16 cellular contexts compared by ENCODE assay signal in genomic region chr3:69880069-69880640, GRCh38.
DNase-seq lines count a peak whose midpoint lies in the region; ATAC-seq, FAIRE-seq and TF ChIP-seq lines count a peak whose summit lies in the region.
"Had no signal": no experiment of that assay in that cellular context is flagged by ENCODE, and none has a peak within 500 bp of the region (broad histone marks: within the 10 kb centered on the region; RNA-seq: fewer than 3 reads in every experiment).

No MANE protein-coding gene starts in this region.

- no peak overlapping the region for H3K4me2 ChIP-seq in IMR-90 (ENCODE audit: low read depth, low read length)
- no peak overlapping the region for H3K4me2 ChIP-seq in K562 (ENCODE audit: insufficient read depth, low read length)

- H3K4ac ChIP-seq in IMR-90 (ENCODE audit: low read depth, low read length), result no peak overlapping the region

- dilution Hi-C loops in IMR-90 (cut with HindIII; ENCODE audit: low sequenced_read_pairs, unreplicated experiment), result no loop called here

- H3K14ac ChIP-seq in IMR-90 (replicated peaks; ENCODE audit: low read depth, low read length), result no peak overlapping the region

- H3K4me1 ChIP-seq in IMR-90 (ENCODE audit: control insufficient read depth, insufficient read depth, low read length) (peaks cover 6% of the 10 kb centered on the region), K562 (replicated peaks in 1 of 2; ENCODE audit: control insufficient read depth in 2 of 2, insufficient read depth in 2 of 2, low read length in 2 of 2) (no peaks in the 10 kb centered on the region)
- H3K4me1 ChIP-seq: BE2C had no signal

- H3K79me2 ChIP-seq in K562 (ENCODE audit: control insufficient read depth, insufficient read depth, low read length), result no peaks in the 10 kb centered on the region

- no peak overlapping the region for H2BK15ac ChIP-seq in IMR-90 (ENCODE audit: low read depth, low read length)

- no peak overlapping the region; a peak in 1 of 4 replicates for H4K8ac ChIP-seq in IMR-90 (ENCODE audit: low read depth in 2 of 2, low read length in 2 of 2)

- no peak overlapping the region for H2BK120ac ChIP-seq in IMR-90 (ENCODE audit: low read depth, low read length)

- H4K5ac ChIP-seq in IMR-90 (ENCODE audit: low read depth, low read length), result no peak overlapping the region

- TF ChIP-seq EP300 in K562 (IDR thresholded peaks at IDR 0.05; ENCODE audit: low read length), result no peak

- H3K79me1 ChIP-seq in IMR-90 (ENCODE audit: low read depth in 1 of 2, low read length in 2 of 2), result peaks cover 28 to 35% of the 10 kb centered on the region in 2 experiments

- no peaks in the 10 kb centered on the region for H4K20me1 ChIP-seq in IMR-90 (ENCODE audit: insufficient read depth, low read length)
- H4K20me1 ChIP-seq in K562 (replicated peaks; ENCODE audit: control insufficient read depth, insufficient read depth, low read length), result no peaks in the 10 kb centered on the region; the same call in 1 of the 2 replicates

- peak overlapping the region; percentile 82 for H2BK5ac ChIP-seq in IMR-90 (ENCODE audit: low read depth, low read length, poor library complexity, severe bottlenecking)

- H3K9ac ChIP-seq in IMR-90 (ENCODE audit: low read depth, low read length) (no peak overlapping the region), K562 (ENCODE audit: insufficient read depth in 1 of 2, low read depth in 2 of 2, low read length in 2 of 2) (no peak overlapping the region)
- H3K9ac ChIP-seq: GM23248 had no signal

- intact Hi-C loops in IMR-90 (cut with micrococcal nuclease), result no loop called here
- intact Hi-C loops in K562 (cut with micrococcal nuclease), result no loop called here

- H3K27me3 ChIP-seq in IMR-90 (ENCODE audit: control insufficient read depth, insufficient read depth, low read length), result no peaks in the 10 kb centered on the region
- no peaks in the 10 kb centered on the region for H3K27me3 ChIP-seq in K562 (ENCODE audit: control insufficient read depth in 2 of 2, insufficient read depth in 2 of 2, low read length in 2 of 2)
- H3K27me3 ChIP-seq: BE2C had no signal

- no peak overlapping the region for H3K56ac ChIP-seq in IMR-90 (ENCODE audit: extremely low read depth, insufficient read depth, low read length)

- no peak overlapping the region for H2AK5ac ChIP-seq in IMR-90 (ENCODE audit: low read depth, low read length)

- no peak overlapping the region for H4K91ac ChIP-seq in IMR-90 (ENCODE audit: insufficient read depth, low read depth, low read length)

- TF ChIP-seq POLR2A in IMR-90 (IDR thresholded peaks at IDR 0.05; ENCODE audit: low read depth, low read length) (no peak), K562 (conservative IDR thresholded peaks at IDR 0.05) (no peak)

- H2AK9ac ChIP-seq in IMR-90 (replicated peaks; ENCODE audit: low read depth, low read length, poor library complexity), result no peak overlapping the region

- H3K9me3 ChIP-seq in IMR-90 (ENCODE audit: control insufficient read depth, insufficient read depth, low read length) (no peaks in the 10 kb centered on the region), K562 (replicated peaks; ENCODE audit: control insufficient read depth, insufficient read depth, low read depth, low read length) (no peaks in the 10 kb centered on the region)
- H3K9me3 ChIP-seq: BE2C had no signal

- CTCF ChIA-PET in IMR-90 (lab: Yijun Ruan, JAX) (no interaction called here), K562 (lab: Yijun Ruan, JAX; ENCODE audit: low intra/inter-chr PET ratio) (no interaction called here)

- H3K23ac ChIP-seq in IMR-90 (ENCODE audit: low read depth, low read length), result no peak overlapping the region

- H2AFZ ChIP-seq in IMR-90 (replicated peaks; ENCODE audit: low read length, poor library complexity), result no peak overlapping the region
- H2AFZ ChIP-seq in K562 (ENCODE audit: low read depth, low read length), result no peak overlapping the region
- H2AFZ ChIP-seq: GM23248 had no signal

- in situ Hi-C loops in Caki2 (cut with HindIII; ENCODE audit: low pct_unique_long_range_greater_than_20kb, low sequenced_read_pairs) (no loop called here), IMR-90 (cut with MboI; ENCODE audit: low sequenced_read_pairs) (no loop called here), K562 (cut with MboI) (no loop called here)

- TF ChIP-seq CTCF in IMR-90 (conservative IDR thresholded peaks at IDR 0.05; ENCODE audit: low read depth, low read length) (no peak), K562 (IDR thresholded peaks at IDR 0.05 in 2 of 3, conservative IDR thresholded peaks at IDR 0.05 in 1 of 3; ENCODE audit: insufficient read depth in 2 of 3, low read depth in 1 of 3, low read length in 3 of 3) (no peak), retinal pigment epithelial cell (conservative IDR thresholded peaks at IDR 0.05; ENCODE audit: low read depth, low read length) (no peak)

- BruUV-seq in IMR-90 (replicated peaks; lab: Mats Ljungman, UMichigan), result no TSS peak
- no TSS peak for BruUV-seq in K562 (replicated peaks; lab: Mats Ljungman, UMichigan)

- DNase-seq in Caki2 (ENCODE audit: low read depth) (peak; percentile 43), IMR-90 (no peak), K562 (ENCODE audit: extremely low read depth in 1 of 4, low spot score in 3 of 4) (no peak), retinal pigment epithelial cell (ENCODE audit: low read depth) (no peak), globus pallidus (ENCODE audit: low spot score) (no peak)
- DNase-seq: BE2C; CD4-positive, alpha-beta memory T cell; GM23248; KG1 had no signal

- no peak overlapping the region for H2BK20ac ChIP-seq in IMR-90 (ENCODE audit: low read depth, low read length)

- no peak overlapping the region for H3K4me3 ChIP-seq in IMR-90 (ENCODE audit: insufficient read depth, low read depth, low read length)
- H3K4me3 ChIP-seq in K562, result no peak overlapping the region
- H3K4me3 ChIP-seq in retinal pigment epithelial cell (ENCODE audit: low read length), result peak overlapping the region; percentile 81
- H3K4me3 ChIP-seq: GM23248 had no signal

- no CpG with 5 or more reads among the region's 4 CpGs for WGBS in IMR-90 (ENCODE audit: extremely low coverage in 2 of 2, insufficient read length in 1 of 2), 2 experiments
- WGBS in K562 (ENCODE audit: insufficient coverage, low coverage, missing lambda C conversion rate), result 93% methylated on average over 4 of the region's 4 CpGs

- H3K36me3 ChIP-seq in IMR-90 (ENCODE audit: control insufficient read depth, insufficient read depth, low read length) (peaks cover 5% of the 10 kb centered on the region), K562 (ENCODE audit: control insufficient read depth, insufficient read depth, low read length) (no peaks in the 10 kb centered on the region; the same call in 2 of the 3 replicates)
- H3K36me3 ChIP-seq: BE2C had no signal

- H3K18ac ChIP-seq in IMR-90 (ENCODE audit: low read depth, low read length), result no peak overlapping the region

- H3K9me1 ChIP-seq in IMR-90 (ENCODE audit: insufficient read depth, low read length), result 0 out of 2 replicates have a peak, but pooled peaks cover 3% of the 10 kb centered on the region
- H3K9me1 ChIP-seq in K562 (ENCODE audit: control insufficient read depth, insufficient read depth, low read length), result no peaks in the 10 kb centered on the region

- H3K27ac ChIP-seq in IMR-90 (ENCODE audit: insufficient read depth, low read length), result peak overlapping the region; percentile 53; the same call in 1 of the 2 replicates
- H3K27ac ChIP-seq in K562 (ENCODE audit: extremely low read depth, low read depth, low read length), result no peak overlapping the region
- H3K27ac ChIP-seq: C4-2B, GM23248 had no signal

- TF ChIP-seq RAD21 in IMR-90 (IDR thresholded peaks at IDR 0.05; ENCODE audit: low read length) (no peak), K562 (CRISPR knock-in tag; conservative IDR thresholded peaks at IDR 0.05 in 1 of 2, IDR thresholded peaks at IDR 0.05 in 1 of 2) (no peak)

- POLR2A ChIA-PET in IMR-90 (lab: Charles Lee; ENCODE audit: unreplicated experiment), result no interaction called here
- POLR2A ChIA-PET in K562 (lab: Yijun Ruan, JAX), result no interaction called here

- no peak for FAIRE-seq in K562 (lab: Jason Lieb, UNC)
- FAIRE-seq: A204.1, GM12891, H54 had no signal

- ATAC-seq in IMR-90 (ENCODE audit: low read depth), result no peak
- no peak for ATAC-seq in K562
- no peak for ATAC-seq in GM19351 (IDR thresholded peaks at IDR 0.05; ENCODE audit: unreplicated experiment)
- no peak for ATAC-seq in HG02870 (IDR thresholded peaks at IDR 0.05; ENCODE audit: unreplicated experiment)
- ATAC-seq: HCT116 had no signal

TF ChIP-seq in IMR-90, 13 proteins besides CTCF, POLR2A, EP300 and RAD21:
- TF ChIP-seq NFE2L2 (IDR thresholded peaks at IDR 0.05; ENCODE audit: low read depth, low read length) (no peak), RFX5 (IDR thresholded peaks at IDR 0.05; ENCODE audit: low read depth, low read length) (no peak), FOS (IDR thresholded peaks at IDR 0.05; ENCODE audit: low read depth, low read length) (no peak), CEBPB (IDR thresholded peaks at IDR 0.05; ENCODE audit: low read depth, low read length) (peak; percentile 67; the same call in 1 of the 2 replicates), MXI1 (IDR thresholded peaks at IDR 0.05; ENCODE audit: borderline replicate concordance, low read depth, low read length) (no peak), MAFK (IDR thresholded peaks at IDR 0.05; ENCODE audit: low read depth, low read length) (no peak)
TF ChIP-seq in IMR-90: peak in this region for 1.

TF ChIP-seq in K562, 482 proteins besides CTCF, POLR2A, EP300 and RAD21 (continues in another document):
- TF ChIP-seq ZNF224 (CRISPR knock-in tag; IDR thresholded peaks at IDR 0.05), result no peak
- no peak for TF ChIP-seq CEBPG (CRISPR knock-in tag; IDR thresholded peaks at IDR 0.05)
- TF ChIP-seq CEBPG (tag; conservative IDR thresholded peaks at IDR 0.05 in 1 of 2, IDR thresholded peaks at IDR 0.05 in 1 of 2), result peak; percentile 10 to 27; a peak in 1 of 4 replicates
- TF ChIP-seq RHOXF2B (CRISPR knock-in tag; conservative IDR thresholded peaks at IDR 0.05), result no peak
- no peak for TF ChIP-seq SIRT6 (IDR thresholded peaks at IDR 0.05; ENCODE audit: low read depth, low read length)
- TF ChIP-seq RNF219 (CRISPR knock-in tag; IDR thresholded peaks at IDR 0.05), result no peak
- no peak for TF ChIP-seq RFX7 (CRISPR knock-in tag; IDR thresholded peaks at IDR 0.05)
